ENCODE assay signal across 1 cellular context in genomic region chr16:21566891-21567414, GRCh38.
TF ChIP-seq lines count a peak whose summit lies in the region.

No MANE protein-coding gene starts in this region.

TF ChIP-seq in GM12878, 131 proteins besides CTCF, POLR2A, EP300 and RAD21 (continued from another document):
- TF ChIP-seq PRDM15 (CRISPR knock-in tag; IDR thresholded peaks at IDR 0.05) (no peak), NFXL1 (IDR thresholded peaks at IDR 0.05; ENCODE audit: borderline replicate concordance) (no peak), CBX3 (IDR thresholded peaks at IDR 0.05; ENCODE audit: borderline replicate concordance, low read depth) (no peak), ELK1 (IDR thresholded peaks at IDR 0.05; ENCODE audit: low read depth, low read length) (no peak), SREBF1 (IDR thresholded peaks at IDR 0.05; ENCODE audit: low read length) (no peak), GATAD2B (conservative IDR thresholded peaks at IDR 0.05; ENCODE audit: low read depth) (no peak), IRF5 (IDR thresholded peaks at IDR 0.05; ENCODE audit: borderline replicate concordance) (no peak), ASH2L (IDR thresholded peaks at IDR 0.05; ENCODE audit: borderline replicate concordance, low read depth) (no peak)
